In the genomic region with DNA sequence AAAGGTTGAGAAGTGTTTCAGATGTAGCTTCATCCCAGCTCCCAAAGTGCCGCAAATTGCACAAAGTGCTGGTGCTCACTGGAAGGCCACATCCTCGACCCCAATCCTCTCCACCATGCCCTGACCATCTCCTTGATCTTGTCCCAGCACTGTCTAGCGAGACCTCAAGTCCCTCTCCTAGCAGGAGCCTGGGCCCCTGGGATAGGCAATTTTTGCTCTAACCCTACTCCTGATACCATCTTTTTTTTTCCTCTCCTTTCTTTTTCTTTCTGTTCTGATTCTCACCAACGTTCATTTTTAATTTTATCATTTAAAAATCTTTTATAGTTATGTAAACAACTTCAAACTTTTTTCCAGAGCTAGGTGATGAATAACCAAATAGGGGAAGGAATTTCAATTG, we compare ENCODE assay signal across 22 cellular contexts. TPM values are rescaled to one million over a fixed set of nuclear protein-coding genes. Genes with fewer than 3 reads are reported as not detected.
"Had no signal": no experiment of that assay in that cellular context is flagged by ENCODE, and none has a peak within 500 bp of the region (broad histone marks: within the 10 kb centered on the region; RNA-seq: fewer than 3 reads in every experiment).

No MANE protein-coding gene starts in this region.

- H3K4me3 ChIP-seq: colonic mucosa, esophagus muscularis mucosa, gastroesophageal sphincter, heart left ventricle, hepatocyte, left lung, lower lobe of right lung, mucosa of descending colon had no signal

- ATAC-seq: foreskin keratinocyte, gastroesophageal sphincter, heart left ventricle, left cardiac atrium, left lung, left ventricle myocardium superior, lower lobe of right lung, mucosa of descending colon had no signal

- H3K4me3 Mint-ChIP-seq: dendritic cell treated with granulocyte-macrophage colony-stimulating factor and Interleukin-4, amounts not matched to agents 40 ng/mL and 50 ng/mL, for 4 days; immature natural killer cell; mesothelial cell of epicardium; naive B cell had no signal

- H3K36me3 Mint-ChIP-seq: immature natural killer cell, mesothelial cell of epicardium, naive B cell had no signal

- H3K9me3 ChIP-seq: colonic mucosa, esophagus muscularis mucosa, gastroesophageal sphincter, heart left ventricle, left lung, lower lobe of right lung, mucosa of descending colon had no signal

- H3K4me2 ChIP-seq: hepatocyte had no signal

- H3K9me3 Mint-ChIP-seq: dendritic cell treated with granulocyte-macrophage colony-stimulating factor and Interleukin-4, amounts not matched to agents 40 ng/mL and 50 ng/mL, for 4 days; immature natural killer cell; mesothelial cell of epicardium; naive B cell had no signal

- H3K27ac Mint-ChIP-seq: dendritic cell treated with granulocyte-macrophage colony-stimulating factor and Interleukin-4, amounts not matched to agents 40 ng/mL and 50 ng/mL, for 4 days; immature natural killer cell; mesothelial cell of epicardium; naive B cell had no signal

- H3K36me3 ChIP-seq: colonic mucosa, esophagus muscularis mucosa, gastroesophageal sphincter, heart left ventricle, left lung, lower lobe of right lung had no signal

- H3K4me1 Mint-ChIP-seq: immature natural killer cell, naive B cell had no signal

- H2AFZ ChIP-seq: hepatocyte had no signal

- H3K4me1 ChIP-seq: colonic mucosa, foreskin keratinocyte, left lung, lower lobe of right lung had no signal

- H3K27ac ChIP-seq: colonic mucosa, esophagus muscularis mucosa, foreskin keratinocyte, gastroesophageal sphincter, heart left ventricle, hepatocyte, left lung, lower lobe of right lung had no signal

- DNase-seq: colonic mucosa; cortex of kidney; effector memory CD4-positive, alpha-beta T cell; foreskin keratinocyte; heart left ventricle; hypothalamus; immature natural killer cell; left cardiac atrium; left lung; left ventricle myocardium superior; lower lobe of right lung; mesenchymal stem cell; mucosa of descending colon; naive B cell had no signal

- FAIRE-seq: endothelial cell of umbilical vein, frontal cortex, keratinocyte had no signal

- H3K79me2 ChIP-seq: hepatocyte had no signal

- H3K27me3 ChIP-seq: colonic mucosa, esophagus muscularis mucosa, gastroesophageal sphincter, heart left ventricle, hepatocyte, left lung had no signal

RNA-seq across cellular contexts. Expression of a gene that starts 41.3 kb away (rescaled TPM):
- total RNA-seq: frontal cortex had no signal
- polyA plus RNA-seq: immature natural killer cell had no signal
